Comparison of ENCODE assay signal across 8 cellular contexts in the genomic region with DNA sequence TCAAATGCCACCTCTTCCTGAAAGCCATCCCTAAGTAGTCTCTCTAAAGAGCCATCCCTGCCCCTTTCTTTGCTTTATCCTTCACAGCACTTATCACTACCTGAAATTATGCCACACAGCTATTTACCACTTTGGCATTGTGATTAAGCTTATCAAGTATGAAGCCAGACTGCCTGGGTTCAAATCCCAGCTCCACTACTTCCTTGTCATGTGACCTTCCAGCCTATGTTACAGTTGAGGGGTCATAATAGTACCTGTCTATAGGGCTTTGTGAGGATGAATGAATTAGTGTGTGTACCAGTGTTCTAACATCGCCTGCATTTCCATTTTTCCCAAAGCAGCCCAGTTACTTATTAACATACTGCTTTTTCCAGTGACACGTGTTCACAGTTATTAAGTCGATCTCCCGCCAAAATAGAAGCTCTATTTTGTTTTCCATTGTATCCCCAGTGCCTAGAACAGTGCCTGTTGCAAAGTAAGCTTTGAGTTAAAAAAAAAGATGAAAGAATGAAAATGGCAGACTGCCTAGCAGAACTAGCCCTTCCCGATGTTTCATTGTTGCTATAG. TPM values are rescaled to one million over a fixed set of nuclear protein-coding genes. Genes with fewer than 3 reads are reported as not detected.
DNase-seq lines count a peak whose midpoint lies in the region; ATAC-seq and TF ChIP-seq lines count a peak whose summit lies in the region.

No MANE protein-coding gene starts in this region.

- H4K8ac ChIP-seq in neuronal stem cell (ENCODE audit: low read depth, low read length) = no peak overlapping the region

- H3K9ac ChIP-seq in neuronal stem cell (ENCODE audit: low read depth, low read length, poor library complexity) = no peak overlapping the region

- no peak overlapping the region for H3K4me3 Mint-ChIP-seq in mesothelial cell of epicardium

- H4K91ac ChIP-seq in neuronal stem cell (ENCODE audit: low read depth, low read length, poor library complexity) = no peak overlapping the region

- H2BK5ac ChIP-seq in neuronal stem cell (ENCODE audit: low read length) = no peak overlapping the region

- peaks cover 2 to 3% of the 10 kb centered on the region in 2 donors for H3K4me1 ChIP-seq in neuronal stem cell (ENCODE audit: control insufficient read depth in 2 of 2, insufficient read depth in 1 of 2, low read depth in 1 of 2, low read length in 2 of 2)

- no peak overlapping the region for H2BK12ac ChIP-seq in neuronal stem cell (ENCODE audit: low read length)

- peaks cover 1 to 3% of the 10 kb centered on the region in 2 donors for H3K9me3 ChIP-seq in neuronal stem cell (replicated peaks in 1 of 2; ENCODE audit: control insufficient read depth in 2 of 2, insufficient read depth in 1 of 2, low read depth in 1 of 2, low read length in 2 of 2)

- peak overlapping the region; percentile 86 for H3K4me3 ChIP-seq in Jurkat, Clone E6-1 (ENCODE audit: low read length)
- H3K4me3 ChIP-seq in coronary artery (peak overlapping the region; percentile 76), neuronal stem cell (ENCODE audit: low read length in 2 of 2) (peak overlapping the region; percentile 58 to 67)

- H3K14ac ChIP-seq in neuronal stem cell (ENCODE audit: low read length) = no peak overlapping the region

- ATAC-seq in GM18519 (IDR thresholded peaks at IDR 0.05; ENCODE audit: low FRiP score, unreplicated experiment) (no peak), GM19452 (IDR thresholded peaks at IDR 0.05; ENCODE audit: unreplicated experiment) (no peak)

- no peak overlapping the region for H3K4ac ChIP-seq in neuronal stem cell (ENCODE audit: low read length)

- no peaks in the 10 kb centered on the region for H3K36me3 Mint-ChIP-seq in mesothelial cell of epicardium

- H3K27me3 Mint-ChIP-seq in mesothelial cell of epicardium (ENCODE audit: low read depth) = no peaks in the 10 kb centered on the region

- H2AFZ ChIP-seq in neuronal stem cell (ENCODE audit: low read length) = peak overlapping the region; percentile 80

- H3K36me3 ChIP-seq in neuronal stem cell (replicated peaks in 1 of 2; ENCODE audit: control insufficient read depth in 2 of 2, insufficient read depth in 2 of 2, low read length in 2 of 2) = no peaks in the 10 kb centered on the region

- H3K27me3 ChIP-seq in neuronal stem cell (ENCODE audit: control insufficient read depth in 3 of 3, insufficient read depth in 3 of 3, low read depth in 1 of 3, low read length in 3 of 3) = no peaks in the 10 kb centered on the region

- H3K27ac ChIP-seq in coronary artery (peak overlapping the region; percentile 43 to 79), neuronal stem cell (replicated peaks; ENCODE audit: low read length) (peak overlapping the region; percentile 79)

- H3K9me3 Mint-ChIP-seq in mesothelial cell of epicardium = no peaks in the 10 kb centered on the region

- DNase-seq in COLO668 (lab: John Stamatoyannopoulos, UW; ENCODE audit: unreplicated experiment) (peak; percentile 23), coronary artery (ENCODE audit: low spot score) (no peak), neuronal stem cell (ENCODE audit: low spot score) (no peak), HuH-7 (ENCODE audit: low spot score) (no peak), mesothelial cell of epicardium (ENCODE audit: low spot score in 2 of 2, unreplicated experiment in 2 of 2) (no peak)
- peak; percentile 31 for DNase-seq in Jurkat, Clone E6-1 (ENCODE audit: low read depth, low spot score)

- no peak overlapping the region for H2BK120ac ChIP-seq in neuronal stem cell (ENCODE audit: low read depth, low read length)

- H2AK5ac ChIP-seq in neuronal stem cell (ENCODE audit: low read depth, low read length) = no peak overlapping the region

- no peak overlapping the region for H2BK15ac ChIP-seq in neuronal stem cell (ENCODE audit: low read length)

- no peaks in the 10 kb centered on the region for H3K4me1 Mint-ChIP-seq in mesothelial cell of epicardium

- WGBS in neuronal stem cell (ENCODE audit: extremely low coverage in 2 of 2, insufficient read length in 2 of 2, insufficient replicate concordance in 1 of 2), 2 donors = no CpG with 5 or more reads among the region's 5 CpGs

- TF ChIP-seq CTCF in coronary artery (IDR thresholded peaks at IDR 0.05) (no peak), mesothelial cell of epicardium (IDR thresholded peaks at IDR 0.05; ENCODE audit: unreplicated experiment) (no peak)

- no peaks in the 10 kb centered on the region for H3K79me1 ChIP-seq in neuronal stem cell (ENCODE audit: low read depth, low read length)

- H3K4me2 ChIP-seq in neuronal stem cell (ENCODE audit: insufficient read depth, low read length, poor library complexity, severe bottlenecking) = peak overlapping the region; percentile 44

- no peak overlapping the region for H3K27ac Mint-ChIP-seq in mesothelial cell of epicardium

- no peak overlapping the region for H3K18ac ChIP-seq in neuronal stem cell (ENCODE audit: low read length)

- no peak overlapping the region for H3K23ac ChIP-seq in neuronal stem cell (ENCODE audit: low read depth, low read length, poor library complexity)

RNA-seq across cellular contexts. Expression of a gene that starts 32.8 kb away (rescaled TPM):
- polyA plus RNA-seq in Jurkat, Clone E6-1 (2012; ENCODE audit: insufficient read depth, insufficient read length) = 9.0 TPM
- polyA plus RNA-seq in neuronal stem cell (2013, experiment 1 of 2) = 3.8 TPM
- polyA plus RNA-seq in neuronal stem cell (2013, experiment 2 of 2) = 4.0 TPM
- total RNA-seq in mesothelial cell of epicardium = 9.3 to 11.7 TPM (median 10.2 TPM) in 3 replicates

RNA-seq across cellular contexts. Expression of a gene that starts 33.2 kb away (rescaled TPM):
- 227 TPM for polyA plus RNA-seq in Jurkat, Clone E6-1 (2012; ENCODE audit: insufficient read depth, insufficient read length)
- 47.5 TPM for polyA plus RNA-seq in neuronal stem cell (2013, experiment 1 of 2)
- 43.5 TPM for polyA plus RNA-seq in neuronal stem cell (2013, experiment 2 of 2)
- total RNA-seq in mesothelial cell of epicardium = 62.6 to 72.8 TPM (median 66.5 TPM) in 3 replicates

RNA-seq across cellular contexts. Expression of a gene that starts 52.4 kb away (rescaled TPM):
- 34.1 TPM for polyA plus RNA-seq in Jurkat, Clone E6-1 (2012; ENCODE audit: insufficient read depth, insufficient read length)
- polyA plus RNA-seq in neuronal stem cell (2013, experiment 1 of 2) = 30.9 TPM
- 30.1 TPM for polyA plus RNA-seq in neuronal stem cell (2013, experiment 2 of 2)
- total RNA-seq in mesothelial cell of epicardium = 48.7 to 51.5 TPM (median 50.0 TPM) in 3 replicates

Comparison
In these comparisons a context has a peak if more than half of its experiments do, and no peak if none do; other contexts are left out.
1. DNase-seq: peak in COLO668 (single experiment) and Jurkat, Clone E6-1 (single experiment); none in coronary artery (single experiment), neuronal stem cell (single experiment), HuH-7 (single experiment) and mesothelial cell of epicardium (0 of 2).
2. Peak in every context shown above with its lines, with median percentiles within 50 percentile points of each other: H3K4me3 ChIP-seq.